In the genomic region with DNA sequence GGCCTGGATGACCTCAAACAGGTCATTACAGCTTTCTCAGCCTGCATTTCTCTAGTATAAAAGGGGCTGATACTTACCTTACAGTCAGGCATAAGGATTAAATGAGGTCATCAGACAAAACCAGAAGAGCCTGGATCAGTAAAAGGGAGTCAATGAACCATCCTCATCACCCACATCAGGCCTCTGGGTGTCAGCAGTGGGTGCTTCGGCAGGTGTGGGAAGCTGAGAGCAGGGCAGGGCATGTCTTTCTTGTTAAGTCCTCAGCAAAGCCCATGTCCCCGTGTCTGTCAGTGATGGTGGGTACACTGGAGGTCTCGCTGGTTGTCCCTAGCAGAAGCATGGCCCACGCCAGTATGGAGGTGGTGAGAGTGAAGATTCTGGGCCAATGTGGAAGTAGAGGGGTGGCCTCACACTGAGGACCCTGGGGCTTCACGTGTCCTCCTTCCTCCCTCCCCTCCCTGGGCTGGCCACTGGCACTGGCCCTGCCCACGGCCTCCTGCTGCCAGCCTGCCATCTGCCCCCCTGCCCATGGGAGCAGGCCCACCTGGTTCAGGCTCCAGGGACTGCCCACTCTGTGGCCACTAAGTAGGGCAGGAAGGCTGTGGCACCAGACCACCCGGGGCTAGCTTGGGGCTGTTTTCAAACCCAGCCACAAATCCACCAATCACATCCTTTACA, we compare ENCODE assay signal across 20 cellular contexts. TPM values are rescaled to one million over a fixed set of nuclear protein-coding genes. Genes with fewer than 3 reads are reported as not detected.
DNase-seq lines count a peak whose midpoint lies in the region; ATAC-seq and TF ChIP-seq lines count a peak whose summit lies in the region.
"Had no signal": no experiment of that assay in that cellular context is flagged by ENCODE, and none has a peak within 500 bp of the region (broad histone marks: within the 10 kb centered on the region; RNA-seq: fewer than 3 reads in every experiment).

No MANE protein-coding gene starts in this region.

- H3K4me3 ChIP-seq in BLaER1 = no peak overlapping the region
- H3K4me3 ChIP-seq in lower lobe of right lung = no peak overlapping the region
- H3K4me3 ChIP-seq in CD8-positive, alpha-beta memory T cell (ENCODE audit: low read length) = no peak overlapping the region
- H3K4me3 ChIP-seq: GM23248, tibial artery had no signal

- no peak for TF ChIP-seq CTCF in WTC11 (IDR thresholded peaks at IDR 0.05)
- TF ChIP-seq CTCF in lower lobe of right lung (IDR thresholded peaks at IDR 0.05) = no peak

- H3K9me3 Mint-ChIP-seq in WTC11 = no peaks in the 10 kb centered on the region
- peaks cover 0 to 2% (median 0%) of the 10 kb centered on the region in 5 donors for H3K9me3 Mint-ChIP-seq in CD8-positive, alpha-beta memory T cell
- H3K9me3 Mint-ChIP-seq: activated T-helper 1 cell treated with anti-CD3 and anti-CD28 coated beads, Interleukin-12 subunit alpha, Interleukin-12 subunit beta, Interleukin-2, Interleukin-4 antibody, amounts not matched to agents 30 ng/mL and 10 ng/mL and 1 ng/mL, durations not matched to agents 14 hours and 24 hours and 36 hours had no signal

- H3K27ac ChIP-seq in BLaER1 (peak overlapping the region; percentile 44; the same call in 1 of the 2 replicates), lower lobe of right lung (no peak overlapping the region)
- no peak overlapping the region for H3K27ac ChIP-seq in CD8-positive, alpha-beta memory T cell (ENCODE audit: low read depth, low read length)
- H3K27ac ChIP-seq: GM23248, tibial artery, WERI-Rb-1 had no signal

- H3K27ac Mint-ChIP-seq in WTC11 = no peak overlapping the region
- peak overlapping the region in 2 of 8 donors; percentile 17 to 41 for H3K27ac Mint-ChIP-seq in CD8-positive, alpha-beta memory T cell
- H3K27ac Mint-ChIP-seq: activated T-helper 1 cell treated with anti-CD3 and anti-CD28 coated beads, Interleukin-12 subunit alpha, Interleukin-12 subunit beta, Interleukin-2, Interleukin-4 antibody, amounts not matched to agents 30 ng/mL and 10 ng/mL and 1 ng/mL, durations not matched to agents 14 hours and 24 hours and 36 hours had no signal

- H3K36me3 Mint-ChIP-seq in WTC11 = no peaks in the 10 kb centered on the region
- H3K36me3 Mint-ChIP-seq in CD8-positive, alpha-beta memory T cell = no peaks in the 10 kb centered on the region

- no peak overlapping the region for H3K4me3 Mint-ChIP-seq in WTC11
- H3K4me3 Mint-ChIP-seq in CD8-positive, alpha-beta memory T cell = no peak overlapping the region
- H3K4me3 Mint-ChIP-seq: activated T-helper 1 cell treated with anti-CD3 and anti-CD28 coated beads, Interleukin-12 subunit alpha, Interleukin-12 subunit beta, Interleukin-2, Interleukin-4 antibody, amounts not matched to agents 30 ng/mL and 10 ng/mL and 1 ng/mL, durations not matched to agents 14 hours and 24 hours and 36 hours had no signal

- no peak overlapping the region for H3K9ac ChIP-seq in BLaER1
- H3K9ac ChIP-seq: GM23248 had no signal

- ATAC-seq in WTC11 (no peak), lower lobe of right lung (no peak), HG03135 (IDR thresholded peaks at IDR 0.05; ENCODE audit: unreplicated experiment) (no peak), HG03159 (IDR thresholded peaks at IDR 0.05; ENCODE audit: unreplicated experiment) (no peak)

- H3K36me3 ChIP-seq in BLaER1 (no peaks in the 10 kb centered on the region), lower lobe of right lung (no peaks in the 10 kb centered on the region)
- no peaks in the 10 kb centered on the region for H3K36me3 ChIP-seq in CD8-positive, alpha-beta memory T cell (ENCODE audit: insufficient read depth, low read length)
- H3K36me3 ChIP-seq: tibial artery, WERI-Rb-1 had no signal

- H3K4me1 ChIP-seq in BLaER1 (peaks cover 70% of the 10 kb centered on the region), lower lobe of right lung (peaks cover 7% of the 10 kb centered on the region)
- no peaks in the 10 kb centered on the region for H3K4me1 ChIP-seq in CD8-positive, alpha-beta memory T cell (ENCODE audit: insufficient read depth, low read length)

- H4K20me1 ChIP-seq in BLaER1 = no peaks in the 10 kb centered on the region

- H3K4me1 Mint-ChIP-seq in WTC11 = peaks cover 30% of the 10 kb centered on the region
- peaks cover 5 to 8% (median 5%) of the 10 kb centered on the region in 3 donors for H3K4me1 Mint-ChIP-seq in CD8-positive, alpha-beta memory T cell

- H3K27me3 ChIP-seq in BLaER1 (peaks cover 20% of the 10 kb centered on the region), lower lobe of right lung (ENCODE audit: low read depth) (peaks cover 29% of the 10 kb centered on the region)
- no peaks in the 10 kb centered on the region for H3K27me3 ChIP-seq in CD8-positive, alpha-beta memory T cell (ENCODE audit: insufficient read depth, low read length, poor library complexity, severe bottlenecking)

- H3K27me3 Mint-ChIP-seq in WTC11 (ENCODE audit: low read depth) = peaks cover 12% of the 10 kb centered on the region
- peaks cover 0 to 2% of the 10 kb centered on the region in 2 donors for H3K27me3 Mint-ChIP-seq in CD8-positive, alpha-beta memory T cell

- intact Hi-C loops in lower lobe of right lung (cut with DNase I) = no loop called here

- H3K4me2 ChIP-seq in BLaER1 = peak overlapping the region; percentile 19; the same call in 1 of the 2 replicates

- CTCF ChIA-PET in WTC11 (lab: Charles Lee) = interaction anchor here (0.7 to 2.8 kb wide), 9 partner anchors 10 to 119 kb away, joined by 3 to 14 read pairs (median 5); partner anchors contain the start of gene ASTL
- CTCF ChIA-PET in CD8-positive, alpha-beta memory T cell (lab: Charles Lee) = interaction anchor here (1.9 kb wide), 1 partner anchor 63 kb away, joined by 8 read pairs; no protein-coding TSS in a partner anchor

- DNase-seq in DMS53 treated with DMSO at 0.1 percent for 48 hours (lab: John Stamatoyannopoulos, UW; ENCODE audit: unreplicated experiment) = peak; percentile 21
- DNase-seq in WTC11 (ENCODE audit: low spot score) = peak; percentile 4
- peak; percentile 24 for DNase-seq in lower lobe of right lung
- no peak for DNase-seq in CD8-positive, alpha-beta memory T cell
- no peak for DNase-seq in GM03348 (ENCODE audit: low spot score)
- DNase-seq: dermis blood vessel endothelial cell; EL; GM23248; NCI-H524 treated with DMSO at 0.1 percent for 48 hours; nucleus accumbens; SIG-M5; stimulated activated naive CD4-positive, alpha-beta T cell treated with Interleukin-2 at 50 U/mL for 16 hours had no signal

- H3K9me3 ChIP-seq in BLaER1 (no peaks in the 10 kb centered on the region), lower lobe of right lung (no peaks in the 10 kb centered on the region)
- no peaks in the 10 kb centered on the region for H3K9me3 ChIP-seq in CD8-positive, alpha-beta memory T cell (ENCODE audit: low read length)
- H3K9me3 ChIP-seq: tibial artery had no signal

- POLR2A ChIA-PET in WTC11 (lab: Charles Lee) = interaction anchor here (0.7 kb wide), 1 partner anchor 19 kb away, joined by 3 read pairs; no protein-coding TSS in a partner anchor
- POLR2A ChIA-PET in CD8-positive, alpha-beta memory T cell (lab: Charles Lee) = no interaction called here

TF ChIP-seq in WTC11, 78 proteins besides CTCF, POLR2A, EP300 and RAD21:
- TF ChIP-seq, protein P1, sequence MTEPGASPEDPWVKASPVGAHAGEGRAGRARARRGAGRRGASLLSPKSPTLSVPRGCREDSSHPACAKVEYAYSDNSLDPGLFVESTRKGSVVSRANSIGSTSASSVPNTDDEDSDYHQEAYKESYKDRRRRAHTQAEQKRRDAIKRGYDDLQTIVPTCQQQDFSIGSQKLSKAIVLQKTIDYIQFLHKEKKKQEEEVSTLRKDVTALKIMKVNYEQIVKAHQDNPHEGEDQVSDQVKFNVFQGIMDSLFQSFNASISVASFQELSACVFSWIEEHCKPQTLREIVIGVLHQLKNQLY (CRISPR knock-in tag; IDR thresholded peaks at IDR 0.05) = no peak
- TF ChIP-seq TCF7 (CRISPR knock-in tag; IDR thresholded peaks at IDR 0.05; ENCODE audit: low read depth) (no peak), ESRRA (CRISPR knock-in tag; IDR thresholded peaks at IDR 0.05; ENCODE audit: borderline replicate concordance) (no peak), TEAD4 (CRISPR knock-in tag; IDR thresholded peaks at IDR 0.05) (no peak)

RNA-seq across cellular contexts. Expression of gene ADRA2B, which starts 4.4 kb away (rescaled TPM):
- total RNA-seq in WTC11 (2021) (4.7 to 6.3 TPM (median 5.8 TPM) in 3 replicates), lower lobe of right lung (0.32 TPM)
- total RNA-seq in CD8-positive, alpha-beta memory T cell = under 1 TPM; 0.07 to 0.24 TPM
- not detected for polyA plus RNA-seq in CD8-positive, alpha-beta memory T cell
- total RNA-seq: GM23248, LHCN-M2 had no signal
- polyA plus RNA-seq: GM23248 had no signal

RNA-seq across cellular contexts. Expression of gene ASTL, which starts 26.3 kb away (rescaled TPM):
- total RNA-seq in WTC11 (2021) (0.69 to 1.4 TPM (median 0.79 TPM) in 3 replicates), lower lobe of right lung (not detected)
- 10 to 100 TPM; 16.2 to 18.0 TPM for total RNA-seq in CD8-positive, alpha-beta memory T cell
- 0.49 TPM for polyA plus RNA-seq in CD8-positive, alpha-beta memory T cell
- total RNA-seq: dermis blood vessel endothelial cell, frontal cortex, GM23248, LHCN-M2 had no signal
- polyA plus RNA-seq: GM23248 had no signal

RNA-seq across cellular contexts. Expression of gene DUSP2, which starts 33.3 kb away (rescaled TPM):
- total RNA-seq in WTC11 (2021) (4.7 to 6.8 TPM (median 5.8 TPM) in 3 replicates), lower lobe of right lung (5.5 TPM)
- total RNA-seq in CD8-positive, alpha-beta memory T cell = 100 to 1,000 TPM; 214 to 237 TPM
- polyA plus RNA-seq in CD8-positive, alpha-beta memory T cell = 518 TPM

Comparison
In these comparisons a context has a peak if more than half of its experiments do, and no peak if none do; other contexts are left out.
1. DNase-seq: peak in DMS53 treated with DMSO at 0.1 percent for 48 hours (single experiment), WTC11 (single experiment) and lower lobe of right lung (single experiment); none in CD8-positive, alpha-beta memory T cell (0 of 5) and GM03348 (single experiment).
2. RNA of gene DUSP2, which starts 33.3 kb away (total RNA-seq): 214 to 237 TPM in CD8-positive, alpha-beta memory T cell; 5.5 TPM in lower lobe of right lung (single experiment) and 4.7 to 6.8 TPM in WTC11; every median in the first group is over 10 times any median in the second.